13 cellular contexts compared by ENCODE assay signal in the genomic region with DNA sequence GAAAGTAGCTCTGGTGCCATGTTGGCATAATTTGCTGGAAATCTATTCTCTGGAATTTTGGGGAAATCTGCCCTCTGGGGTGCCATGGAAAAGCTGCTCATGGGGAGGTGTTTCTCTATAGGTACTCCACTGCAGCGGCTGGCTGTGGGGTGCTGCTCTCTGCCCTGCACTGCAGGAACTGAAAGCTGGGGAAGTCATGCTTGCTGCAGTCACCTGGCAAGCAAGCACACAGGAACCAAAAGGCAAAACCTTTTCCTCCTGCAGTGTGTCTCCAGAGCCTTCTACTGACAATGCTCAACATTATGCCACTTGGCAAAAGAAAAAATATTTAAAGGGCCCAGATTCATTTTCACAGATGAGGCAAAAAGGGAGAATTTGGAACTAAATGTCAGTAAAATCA. TPM values are rescaled to one million over a fixed set of nuclear protein-coding genes. Genes with fewer than 3 reads are reported as not detected.
DNase-seq lines count a peak whose midpoint lies in the region; ATAC-seq and TF ChIP-seq lines count a peak whose summit lies in the region.
"Had no signal": no experiment of that assay in that cellular context is flagged by ENCODE, and none has a peak within 500 bp of the region (broad histone marks: within the 10 kb centered on the region; RNA-seq: fewer than 3 reads in every experiment).

No MANE protein-coding gene starts in this region.

- H3K27ac Mint-ChIP-seq in memory B cell, result peak overlapping the region; percentile 31
- H3K27ac Mint-ChIP-seq in Calu3 (ENCODE audit: unreplicated experiment), result no peak overlapping the region
- H3K27ac Mint-ChIP-seq in osteocyte (ENCODE audit: unreplicated experiment), result no peak overlapping the region
- H3K27ac Mint-ChIP-seq: mesothelial cell of epicardium had no signal

- H3K36me3 Mint-ChIP-seq in memory B cell, result no peaks in the 10 kb centered on the region
- no peaks in the 10 kb centered on the region for H3K36me3 Mint-ChIP-seq in Calu3 (ENCODE audit: insufficient read depth, unreplicated experiment)
- no peaks in the 10 kb centered on the region for H3K36me3 Mint-ChIP-seq in osteocyte (ENCODE audit: unreplicated experiment)
- H3K36me3 Mint-ChIP-seq: mesothelial cell of epicardium had no signal

- no peaks in the 10 kb centered on the region for H3K9me3 Mint-ChIP-seq in memory B cell
- no peaks in the 10 kb centered on the region for H3K9me3 Mint-ChIP-seq in Calu3 (ENCODE audit: low read depth, unreplicated experiment)
- no peaks in the 10 kb centered on the region for H3K9me3 Mint-ChIP-seq in osteocyte (ENCODE audit: unreplicated experiment)

- H3K4me1 Mint-ChIP-seq in memory B cell (peaks cover 6% of the 10 kb centered on the region), Calu3 (ENCODE audit: low read depth, unreplicated experiment) (no peaks in the 10 kb centered on the region), osteocyte (ENCODE audit: unreplicated experiment) (no peaks in the 10 kb centered on the region)
- H3K4me1 Mint-ChIP-seq: mesothelial cell of epicardium had no signal

- ATAC-seq in GM19035 (IDR thresholded peaks at IDR 0.05; ENCODE audit: unreplicated experiment) (peak; percentile 83), GM21737 (IDR thresholded peaks at IDR 0.05; ENCODE audit: unreplicated experiment) (peak; percentile 93), HG03175 (IDR thresholded peaks at IDR 0.05; ENCODE audit: unreplicated experiment) (peak; percentile 89), memory B cell (ENCODE audit: low read depth) (peak; percentile 100)

- intact Hi-C loops in Calu3 (cut with micrococcal nuclease; ENCODE audit: unreplicated experiment), result no loop called here

- no TSS peak for BruUV-seq in Calu3 (replicated peaks; lab: Mats Ljungman, UMichigan)

- no peak for TF ChIP-seq CTCF in Calu3 (IDR thresholded peaks at IDR 0.05; ENCODE audit: unreplicated experiment)
- TF ChIP-seq CTCF in osteocyte (IDR thresholded peaks at IDR 0.05), result no peak

- peak in 1 of 2 donors; percentile 46 for DNase-seq in memory B cell (ENCODE audit: low spot score in 2 of 2)
- no peak for DNase-seq in Calu3
- no peak for DNase-seq in caudate nucleus (lab: John Stamatoyannopoulos, UW)
- no peak for DNase-seq in iPS-NIHi7 (ENCODE audit: extremely low spot score)
- no peak for DNase-seq in osteocyte (ENCODE audit: extremely low spot score, unreplicated experiment)
- DNase-seq: activated T-cell treated with anti-CD3 and anti-CD28 coated beads, Interleukin-2, amount 50 U/mL, for 1 hour; NCI-H2081 treated with DMSO at 0.1 percent for 48 hours; PC-9 had no signal

- CTCF ChIA-PET in Calu3 (lab: Charles Lee), result no interaction called here

- H3K27ac ChIP-seq in caudate nucleus (ENCODE audit: low read depth, low read length), result no peak overlapping the region
- H3K27ac ChIP-seq: PC-9, thoracic aorta had no signal

- H3K4me3 Mint-ChIP-seq in memory B cell, result peak overlapping the region; percentile 60
- no peak overlapping the region for H3K4me3 Mint-ChIP-seq in Calu3 (ENCODE audit: low read depth, unreplicated experiment)
- no peak overlapping the region for H3K4me3 Mint-ChIP-seq in osteocyte (ENCODE audit: unreplicated experiment)
- H3K4me3 Mint-ChIP-seq: mesothelial cell of epicardium had no signal

- H3K27me3 Mint-ChIP-seq in memory B cell, result no peaks in the 10 kb centered on the region
- H3K27me3 Mint-ChIP-seq in Calu3 (ENCODE audit: unreplicated experiment), result no peaks in the 10 kb centered on the region
- H3K27me3 Mint-ChIP-seq in osteocyte (ENCODE audit: unreplicated experiment), result peaks cover 10% of the 10 kb centered on the region

RNA-seq across cellular contexts. Expression of a gene that starts 25.8 kb away (rescaled TPM):
- total RNA-seq in Calu3 (2022) (15.5 and 20.3 TPM in 2 replicates), osteocyte (13.4 and 14.1 TPM in 2 replicates)

RNA-seq across cellular contexts. Expression of a gene that starts 34.1 kb away (rescaled TPM):
- total RNA-seq in Calu3 (2022) (12.4 and 12.9 TPM in 2 replicates), osteocyte (11.4 and 11.9 TPM in 2 replicates)

RNA-seq across cellular contexts. Expression of a gene that starts 34.4 kb away (rescaled TPM):
- total RNA-seq in Calu3 (2022) (27.0 and 29.7 TPM in 2 replicates), osteocyte (21.4 and 21.8 TPM in 2 replicates)
